19 cellular contexts compared by ENCODE assay signal in genomic region chr14:87254331-87254730, GRCh38.
DNase-seq lines count a peak whose midpoint lies in the region; TF ChIP-seq lines count a peak whose summit lies in the region.
"Had no signal": no experiment of that assay in that cellular context is flagged by ENCODE, and none has a peak within 500 bp of the region (broad histone marks: within the 10 kb centered on the region; RNA-seq: fewer than 3 reads in every experiment).

No MANE protein-coding gene starts in this region.

- no peak overlapping the region for H3K4me3 Mint-ChIP-seq in endodermal cell
- H3K4me3 Mint-ChIP-seq: B cell; CD4-positive, alpha-beta T cell; CD8-positive, alpha-beta T cell had no signal

- BruUV-seq in OCI-LY7 (replicated peaks; lab: Mats Ljungman, UMichigan) = no TSS peak

- H2BK15ac ChIP-seq in mesendoderm (replicated peaks; ENCODE audit: low read depth) = no peak overlapping the region

- DNase-seq in OCI-LY7 (ENCODE audit: low spot score) (no peak), endodermal cell (peak; percentile 66), mesendoderm (peak; percentile 76), brain microvascular endothelial cell (no peak), NCI-H1417 treated with DMSO at 0.1 percent for 48 hours (lab: John Stamatoyannopoulos, UW) (no peak), NCI-H2196 (lab: John Stamatoyannopoulos, UW; ENCODE audit: unreplicated experiment) (no peak)
- DNase-seq: AML-193; Caco-2; Calu3; CD4-positive, alpha-beta T cell; CD8-positive, alpha-beta T cell; DND-41; EL; GDM1 had no signal

- H2AK5ac ChIP-seq in mesendoderm (ENCODE audit: low read length) = no peak overlapping the region

- H3K27me3 Mint-ChIP-seq in endodermal cell (ENCODE audit: insufficient read depth) = no peaks in the 10 kb centered on the region
- H3K27me3 Mint-ChIP-seq: B cell; CD4-positive, alpha-beta T cell had no signal

- peak overlapping the region; percentile 93 for H3K4ac ChIP-seq in mesendoderm (ENCODE audit: low read depth, low read length)

- peaks cover 23% of the 10 kb centered on the region for H3K4me1 Mint-ChIP-seq in endodermal cell
- H3K4me1 Mint-ChIP-seq: B cell had no signal

- H2BK120ac ChIP-seq in mesendoderm (ENCODE audit: low read depth, low read length) = peak overlapping the region; percentile 89

- no peak overlapping the region for H3K23ac ChIP-seq in mesendoderm (ENCODE audit: low read length)

- H4K5ac ChIP-seq in mesendoderm (ENCODE audit: low read length) = no peak overlapping the region

- H4K20me1 ChIP-seq in OCI-LY7 (ENCODE audit: insufficient read depth, low read length) = no peaks in the 10 kb centered on the region
- H4K20me1 ChIP-seq: BLaER1 treated with 17β-estradiol and CSF1 and Interleukin-3, amounts not matched to agents 10 nM and 100 nM had no signal

- no peak overlapping the region for H4K8ac ChIP-seq in mesendoderm (ENCODE audit: low read depth, low read length)

- POLR2A ChIA-PET in OCI-LY7 (lab: Charles Lee) = interaction anchor here (0.7 to 1.4 kb wide), 4 partner anchors 10 to 49 kb away, joined by 3 to 4 read pairs (median 3); no protein-coding TSS in a partner anchor

- peak overlapping the region; percentile 36; the same call in 1 of the 2 replicates for H2AFZ ChIP-seq in OCI-LY7 (ENCODE audit: low read length)

- H3K9me3 Mint-ChIP-seq in endodermal cell = peaks cover 45% of the 10 kb centered on the region

- H3K36me3 ChIP-seq in OCI-LY7 (ENCODE audit: insufficient read depth, low read length) (no peaks in the 10 kb centered on the region; the same call in 1 of the 2 replicates), endodermal cell (ENCODE audit: control insufficient read depth, insufficient read depth, low read length) (peaks cover 7% of the 10 kb centered on the region), mesendoderm (ENCODE audit: control insufficient read depth, insufficient read depth, low read length) (no peaks in the 10 kb centered on the region), brain microvascular endothelial cell (replicated peaks) (no peaks in the 10 kb centered on the region)
- H3K36me3 ChIP-seq: BLaER1 treated with 17β-estradiol and CSF1 and Interleukin-3, amounts not matched to agents 10 nM and 100 nM had no signal

- H3K27ac Mint-ChIP-seq in endodermal cell = peak overlapping the region; percentile 97
- H3K27ac Mint-ChIP-seq: B cell; CD4-positive, alpha-beta T cell; CD8-positive, alpha-beta T cell had no signal

- H2BK5ac ChIP-seq in mesendoderm (ENCODE audit: low read length) = peak overlapping the region; percentile 1

- H3K9me2 ChIP-seq in OCI-LY7 (ENCODE audit: insufficient read depth, low read length) = no peaks in the 10 kb centered on the region

- intact Hi-C loops in OCI-LY7 (cut with micrococcal nuclease; ENCODE audit: unreplicated experiment) = no loop called here

- no peaks in the 10 kb centered on the region for H3K79me1 ChIP-seq in mesendoderm (ENCODE audit: low read length)

- 63 to 69% methylated on average over 3 of the region's 3 CpGs for WGBS in endodermal cell (ENCODE audit: insufficient coverage in 1 of 2, insufficient read length in 1 of 2), 2 experiments
- no CpG with 5 or more reads among the region's 3 CpGs for WGBS in mesendoderm (ENCODE audit: extremely low coverage, insufficient coverage, low lambda C conversion rate)

- TF ChIP-seq CTCF in OCI-LY7 (conservative IDR thresholded peaks at IDR 0.05; ENCODE audit: low read length) (no peak), endodermal cell (conservative IDR thresholded peaks at IDR 0.05) (no peak), brain microvascular endothelial cell (IDR thresholded peaks at IDR 0.05; ENCODE audit: low read depth, low read length, missing control alignments) (no peak)

- H3K18ac ChIP-seq in mesendoderm (ENCODE audit: low read length) = peak overlapping the region; percentile 75

- CTCF ChIA-PET in OCI-LY7 (lab: Charles Lee; ENCODE audit: unreplicated experiment) = no interaction called here

- no peaks in the 10 kb centered on the region for H3K4me1 ChIP-seq in OCI-LY7 (ENCODE audit: insufficient read depth, low read length, poor library complexity, severe bottlenecking)
- H3K4me1 ChIP-seq in endodermal cell (ENCODE audit: control insufficient read depth, insufficient read depth, low read length) = peaks cover 15% of the 10 kb centered on the region
- peaks cover 5% of the 10 kb centered on the region for H3K4me1 ChIP-seq in mesendoderm (ENCODE audit: control insufficient read depth, low read depth, low read length)
- H3K4me1 ChIP-seq: A549, Caco-2 had no signal

- H3K27me3 ChIP-seq in endodermal cell (ENCODE audit: control insufficient read depth, insufficient read depth, low read length, poor library complexity, severe bottlenecking) = no peaks in the 10 kb centered on the region
- H3K27me3 ChIP-seq in mesendoderm (ENCODE audit: insufficient read depth, low read length, poor library complexity) = no peaks in the 10 kb centered on the region
- H3K27me3 ChIP-seq in brain microvascular endothelial cell (replicated peaks) = no peaks in the 10 kb centered on the region
- H3K27me3 ChIP-seq: BLaER1 treated with 17β-estradiol and CSF1 and Interleukin-3, amounts not matched to agents 10 nM and 100 nM had no signal

- in situ Hi-C loops in brain microvascular endothelial cell (cut with HindIII; ENCODE audit: low pct_ligation_motif_present, low sequenced_read_pairs) = no loop called here

- no peak overlapping the region for H3K27ac ChIP-seq in OCI-LY7 (ENCODE audit: low read depth, low read length, poor library complexity, severe bottlenecking)
- no peak overlapping the region for H3K27ac ChIP-seq in endodermal cell (ENCODE audit: low read depth, low read length)
- peak overlapping the region; percentile 39 for H3K27ac ChIP-seq in mesendoderm (ENCODE audit: low read depth, low read length)
- H3K27ac ChIP-seq in brain microvascular endothelial cell = no peak overlapping the region
- H3K27ac ChIP-seq: 22Rv1; A549; BLaER1 treated with 17β-estradiol and CSF1 and Interleukin-3, amounts not matched to agents 10 nM and 100 nM; C4-2B had no signal

- no peaks in the 10 kb centered on the region for H3K79me2 ChIP-seq in OCI-LY7 (ENCODE audit: insufficient read depth, low read depth, low read length)
- no peaks in the 10 kb centered on the region for H3K79me2 ChIP-seq in mesendoderm (ENCODE audit: control insufficient read depth, insufficient read depth, low read length)

- peak overlapping the region; percentile 68 for H3K56ac ChIP-seq in mesendoderm (ENCODE audit: low read length)

- peaks cover 36% of the 10 kb centered on the region for H3K36me3 Mint-ChIP-seq in endodermal cell (ENCODE audit: low read depth)
- H3K36me3 Mint-ChIP-seq: CD8-positive, alpha-beta T cell had no signal

- H3K4me2 ChIP-seq in OCI-LY7 (ENCODE audit: low read length) (no peak overlapping the region), mesendoderm (ENCODE audit: low read length) (no peak overlapping the region)
- H3K4me2 ChIP-seq: A549; BLaER1 treated with 17β-estradiol and CSF1 and Interleukin-3, amounts not matched to agents 10 nM and 100 nM had no signal

- H3K9me3 ChIP-seq in OCI-LY7 (ENCODE audit: low read length) (no peaks in the 10 kb centered on the region), endodermal cell (ENCODE audit: control insufficient read depth, low read length) (peaks cover 64% of the 10 kb centered on the region)
- H3K9me3 ChIP-seq: A549, Caco-2 had no signal

- no peak overlapping the region for H3K4me3 ChIP-seq in OCI-LY7 (ENCODE audit: low read depth, low read length, poor library complexity, severe bottlenecking)
- no peak overlapping the region for H3K4me3 ChIP-seq in endodermal cell (ENCODE audit: low read length)
- H3K4me3 ChIP-seq in mesendoderm (ENCODE audit: low read length) = no peak overlapping the region
- no peak overlapping the region for H3K4me3 ChIP-seq in brain microvascular endothelial cell (ENCODE audit: low read depth, low read length)
- H3K4me3 ChIP-seq: A549; BLaER1 treated with 17β-estradiol and CSF1 and Interleukin-3, amounts not matched to agents 10 nM and 100 nM had no signal

- H3K9ac ChIP-seq in endodermal cell (ENCODE audit: extremely low read depth, low read length, poor library complexity, severe bottlenecking) = no peak overlapping the region
- no peak overlapping the region for H3K9ac ChIP-seq in mesendoderm (ENCODE audit: low read length)
- H3K9ac ChIP-seq: BLaER1 treated with 17β-estradiol and CSF1 and Interleukin-3, amounts not matched to agents 10 nM and 100 nM had no signal

Comparison
In these comparisons a context has a peak if more than half of its experiments do, and no peak if none do; other contexts are left out.
1. DNase-seq: peak in endodermal cell (single experiment) and mesendoderm (single experiment); none in OCI-LY7 (single experiment), brain microvascular endothelial cell (single experiment), NCI-H1417 treated with DMSO at 0.1 percent for 48 hours (single experiment) and NCI-H2196 (single experiment).